ENCODE assay signal across 1 cellular context in the genomic region with DNA sequence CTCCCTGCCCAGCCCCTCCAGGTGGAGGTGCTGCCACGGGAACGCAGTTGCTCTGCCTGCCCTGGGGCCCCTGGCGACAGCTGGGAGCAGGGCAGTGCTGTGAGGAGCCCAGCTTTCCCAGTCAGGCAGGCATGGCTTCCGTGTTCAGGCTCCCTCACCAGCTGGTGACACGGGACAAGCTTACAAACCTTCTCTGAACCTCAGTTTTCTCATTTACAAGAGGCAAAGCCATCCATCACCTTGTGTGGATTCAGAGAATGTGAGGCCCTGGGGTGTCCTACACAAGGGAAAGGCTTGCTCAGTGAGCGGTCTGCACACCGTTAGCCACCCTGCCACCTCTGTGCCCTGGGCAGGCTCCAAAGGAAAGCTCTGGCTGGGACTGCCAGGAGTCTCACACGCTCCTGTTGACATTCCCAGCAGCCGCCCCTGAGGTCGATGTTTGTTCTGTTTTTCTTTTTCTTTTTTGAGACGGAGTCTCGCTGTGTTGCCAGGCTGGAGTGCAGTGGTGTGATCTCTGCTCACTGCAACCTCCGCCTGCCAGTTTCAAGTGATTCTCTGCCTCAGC.
TF ChIP-seq lines count a peak whose summit lies in the region.

No MANE protein-coding gene starts in this region.

TF ChIP-seq in SK-N-SH, 30 proteins besides CTCF, POLR2A, EP300 and RAD21 (continued from another document):
- TF ChIP-seq, protein P1, sequence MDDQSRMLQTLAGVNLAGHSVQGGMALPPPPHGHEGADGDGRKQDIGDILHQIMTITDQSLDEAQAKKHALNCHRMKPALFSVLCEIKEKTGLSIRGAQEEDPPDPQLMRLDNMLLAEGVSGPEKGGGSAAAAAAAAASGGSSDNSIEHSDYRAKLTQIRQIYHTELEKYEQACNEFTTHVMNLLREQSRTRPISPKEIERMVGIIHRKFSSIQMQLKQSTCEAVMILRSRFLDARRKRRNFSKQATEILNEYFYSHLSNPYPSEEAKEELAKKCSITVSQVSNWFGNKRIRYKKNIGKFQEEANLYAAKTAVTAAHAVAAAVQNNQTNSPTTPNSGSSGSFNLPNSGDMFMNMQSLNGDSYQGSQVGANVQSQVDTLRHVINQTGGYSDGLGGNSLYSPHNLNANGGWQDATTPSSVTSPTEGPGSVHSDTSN (IDR thresholded peaks at IDR 0.05): no peak
- TF ChIP-seq POLR2AphosphoS5 (IDR thresholded peaks at IDR 0.05; ENCODE audit: low read depth, low read length): no peak
- TF ChIP-seq SIN3A (IDR thresholded peaks at IDR 0.05; ENCODE audit: borderline replicate concordance, low read depth, low read length): no peak
- no peak for TF ChIP-seq NFIC (IDR thresholded peaks at IDR 0.05; ENCODE audit: borderline replicate concordance)
- TF ChIP-seq MEF2A (IDR thresholded peaks at IDR 0.05; ENCODE audit: borderline replicate concordance, low read depth): no peak
- TF ChIP-seq RCOR1 (IDR thresholded peaks at IDR 0.05; ENCODE audit: low read length): no peak
TF ChIP-seq in SK-N-SH: peak in this region for 0.
